19 cellular contexts compared by ENCODE assay signal in the genomic region with DNA sequence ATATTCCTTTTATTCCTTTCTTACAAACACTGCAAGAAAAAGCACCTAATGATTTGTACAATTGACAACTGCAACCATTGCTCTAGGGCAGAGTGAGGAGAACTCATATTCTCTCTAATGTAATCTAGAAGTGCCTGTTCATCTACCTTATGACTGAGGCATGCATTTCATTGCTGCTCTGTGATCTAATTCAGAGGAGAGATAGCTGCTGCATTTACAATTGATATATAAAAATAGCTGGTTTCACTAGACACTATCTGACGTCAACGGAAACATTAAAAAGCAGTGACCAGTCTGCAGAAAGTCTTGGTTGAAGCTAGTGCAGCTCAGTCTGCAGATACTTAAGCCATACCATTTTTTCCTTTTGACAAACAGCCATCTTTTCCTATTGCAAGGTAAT.
DNase-seq lines count a peak whose midpoint lies in the region; ATAC-seq and TF ChIP-seq lines count a peak whose summit lies in the region.
"Had no signal": no experiment of that assay in that cellular context is flagged by ENCODE, and none has a peak within 500 bp of the region (broad histone marks: within the 10 kb centered on the region; RNA-seq: fewer than 3 reads in every experiment).

No MANE protein-coding gene starts in this region.

- peak overlapping the region; percentile 66 for H3K27ac ChIP-seq in left ventricle myocardium inferior (replicated peaks)
- H3K27ac ChIP-seq: 22Rv1, BLaER1, GM23248 had no signal

- H3K9ac ChIP-seq in endocrine pancreas (ENCODE audit: control insufficient read depth, insufficient read depth, low read length): no peak overlapping the region
- H3K9ac ChIP-seq: BLaER1, GM23248 had no signal

- peak overlapping the region; percentile 28 for H3K4me3 ChIP-seq in endocrine pancreas (ENCODE audit: control insufficient read depth, insufficient read depth, low read length)
- H3K4me3 ChIP-seq in left ventricle myocardium inferior: no peak overlapping the region
- H3K4me3 ChIP-seq: BLaER1, GM12878, GM23248 had no signal

- DNase-seq in Right ventricle myocardium inferior (ENCODE audit: missing footprints) (no peak), cardiac septum (ENCODE audit: low spot score) (no peak), SK-MEL-5 (ENCODE audit: low read depth, low spot score) (peak; percentile 100), left ventricle myocardium inferior (no peak), NCI-H2107 treated with DMSO at 0.1 percent for 48 hours (lab: John Stamatoyannopoulos, UW; ENCODE audit: unreplicated experiment) (no peak)
- no peak for DNase-seq in activated CD4-positive, alpha-beta T cell treated with anti-CD3 and anti-CD28 coated beads for 48 hours
- DNase-seq: CD4-positive, alpha-beta memory T cell; COR-L47; DMS 273 treated with DMSO at 0.1 percent for 48 hours; DMS53; DND-41; EL; GM23248; HCEC 1CT had no signal

- in situ Hi-C loops in SK-MEL-5 (cut with HindIII; ENCODE audit: low pct_unique_long_range_greater_than_20kb, low sequenced_read_pairs): no loop called here

- no peak for TF ChIP-seq CTCF in left ventricle myocardium inferior (IDR thresholded peaks at IDR 0.05; ENCODE audit: borderline replicate concordance)

- H3K9me3 ChIP-seq in endocrine pancreas (ENCODE audit: control insufficient read depth, low read length) (no peaks in the 10 kb centered on the region), left ventricle myocardium inferior (replicated peaks) (no peaks in the 10 kb centered on the region)

- H3K4me1 ChIP-seq in endocrine pancreas (ENCODE audit: control insufficient read depth, insufficient read depth, low read length) (peaks cover 11% of the 10 kb centered on the region), left ventricle myocardium inferior (peaks cover 17% of the 10 kb centered on the region)
- H3K4me1 ChIP-seq: BLaER1 had no signal

- no peaks in the 10 kb centered on the region for H3K27me3 ChIP-seq in endocrine pancreas (ENCODE audit: control insufficient read depth, insufficient read depth, low read length)
- H3K27me3 ChIP-seq in left ventricle myocardium inferior (ENCODE audit: low read depth): no peaks in the 10 kb centered on the region
- H3K27me3 ChIP-seq: BLaER1 had no signal

- intact Hi-C loops in Right ventricle myocardium inferior (cut with DNase I) (loop anchor here (10.0 kb wide), 1 partner anchor 549 kb away; no protein-coding TSS in a partner anchor), cardiac septum (cut with DNase I) (no loop called here), left ventricle myocardium inferior (cut with micrococcal nuclease) (no loop called here)

- ATAC-seq in Right ventricle myocardium inferior (peak; percentile 16), GM18868 (IDR thresholded peaks at IDR 0.05; ENCODE audit: unreplicated experiment) (no peak)
- ATAC-seq: GM12878 had no signal

- H3K36me3 ChIP-seq in endocrine pancreas (ENCODE audit: control insufficient read depth, insufficient read depth, low read length): no peaks in the 10 kb centered on the region
- H3K36me3 ChIP-seq in left ventricle myocardium inferior: no peaks in the 10 kb centered on the region
- H3K36me3 ChIP-seq: BLaER1 had no signal
